In genomic region chr12:6783828-6784227, GRCh38 we compare ENCODE assay signal across 1 cellular context.
TF ChIP-seq lines count a peak whose summit lies in the region.

No MANE protein-coding gene starts in this region.

TF ChIP-seq in endothelial cell of umbilical vein, 7 proteins besides CTCF, POLR2A, EP300 and RAD21:
- TF ChIP-seq FOS (IDR thresholded peaks at IDR 0.05; ENCODE audit: borderline replicate concordance, insufficient read depth, low read length) = no peak
- no peak for TF ChIP-seq JUN (IDR thresholded peaks at IDR 0.05; ENCODE audit: borderline replicate concordance, insufficient read depth, insufficient read length, low read depth)
- TF ChIP-seq POLR2AphosphoS5 (IDR thresholded peaks at IDR 0.05; ENCODE audit: insufficient read depth, low read depth, low read length) = no peak
- no peak for TF ChIP-seq MYC (IDR thresholded peaks at IDR 0.05; ENCODE audit: low read depth, low read length)
- TF ChIP-seq MAX (IDR thresholded peaks at IDR 0.05; ENCODE audit: insufficient read depth, insufficient read length) = no peak
- TF ChIP-seq EZH2 (IDR thresholded peaks at IDR 0.05; ENCODE audit: borderline replicate concordance, low read depth, low read length, severe bottlenecking) = no peak
- TF ChIP-seq GATA2 (IDR thresholded peaks at IDR 0.05; ENCODE audit: insufficient read depth, insufficient read length, low read depth, low read length) = no peak
TF ChIP-seq in endothelial cell of umbilical vein: peak in this region for 0.
